Comparison of ENCODE assay signal across 1 cellular context in the genomic region with DNA sequence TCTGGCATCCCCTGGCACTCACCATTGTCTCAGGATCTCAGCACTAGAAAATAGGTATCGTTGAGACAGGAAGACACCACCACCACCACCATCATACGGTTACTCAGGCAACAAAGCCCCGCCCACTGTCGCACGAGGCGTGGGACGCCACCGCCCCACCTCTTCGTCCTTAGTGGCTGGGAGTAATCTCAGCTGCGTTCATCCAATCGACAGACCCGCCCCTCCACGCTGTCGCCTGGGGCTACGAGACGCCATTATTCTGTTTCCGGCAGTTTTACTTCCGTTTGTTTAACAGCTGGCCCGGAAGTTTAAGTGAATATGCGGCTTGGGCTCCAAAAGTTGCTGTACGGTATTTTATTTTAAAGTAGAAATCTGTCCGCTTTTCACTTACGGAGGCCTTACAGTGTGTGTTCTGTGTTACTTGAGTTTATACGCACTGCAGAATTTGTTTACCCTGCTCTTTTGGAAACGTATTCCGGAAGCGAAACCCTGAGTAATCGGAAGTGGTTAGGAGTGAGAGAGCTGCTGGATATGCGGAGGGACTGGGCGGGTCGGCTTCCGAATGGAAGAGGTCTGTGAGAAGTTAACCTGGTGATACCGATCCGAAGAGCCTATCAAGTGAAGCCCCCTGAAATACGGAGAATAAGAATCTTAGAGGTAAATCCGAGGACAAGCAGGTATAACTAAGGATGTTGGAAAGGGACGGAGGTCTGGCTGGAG.
TF ChIP-seq lines count a peak whose summit lies in the region.

A gene with protein sequence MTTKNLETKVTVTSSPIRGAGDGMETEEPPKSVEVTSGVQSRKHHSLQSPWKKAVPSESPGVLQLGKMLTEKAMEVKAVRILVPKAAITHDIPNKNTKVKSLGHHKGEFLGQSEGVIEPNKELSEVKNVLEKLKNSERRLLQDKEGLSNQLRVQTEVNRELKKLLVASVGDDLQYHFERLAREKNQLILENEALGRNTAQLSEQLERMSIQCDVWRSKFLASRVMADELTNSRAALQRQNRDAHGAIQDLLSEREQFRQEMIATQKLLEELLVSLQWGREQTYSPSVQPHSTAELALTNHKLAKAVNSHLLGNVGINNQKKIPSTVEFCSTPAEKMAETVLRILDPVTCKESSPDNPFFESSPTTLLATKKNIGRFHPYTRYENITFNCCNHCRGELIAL (plus strand): TSS at position 510 of the 720 bp plus-strand sequence. CDS start 1,328 bp downstream, outside the sequence.
A gene with protein sequence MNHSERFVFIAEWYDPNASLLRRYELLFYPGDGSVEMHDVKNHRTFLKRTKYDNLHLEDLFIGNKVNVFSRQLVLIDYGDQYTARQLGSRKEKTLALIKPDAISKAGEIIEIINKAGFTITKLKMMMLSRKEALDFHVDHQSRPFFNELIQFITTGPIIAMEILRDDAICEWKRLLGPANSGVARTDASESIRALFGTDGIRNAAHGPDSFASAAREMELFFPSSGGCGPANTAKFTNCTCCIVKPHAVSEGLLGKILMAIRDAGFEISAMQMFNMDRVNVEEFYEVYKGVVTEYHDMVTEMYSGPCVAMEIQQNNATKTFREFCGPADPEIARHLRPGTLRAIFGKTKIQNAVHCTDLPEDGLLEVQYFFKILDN (minus strand): TSS at position 112 of the 720 bp plus-strand sequence. CDS start 87 bp downstream, at position 25.

TF ChIP-seq in GM12878, 131 proteins besides CTCF, POLR2A, EP300 and RAD21 (continued from another document and continues in another):
- TF ChIP-seq, protein P1, sequence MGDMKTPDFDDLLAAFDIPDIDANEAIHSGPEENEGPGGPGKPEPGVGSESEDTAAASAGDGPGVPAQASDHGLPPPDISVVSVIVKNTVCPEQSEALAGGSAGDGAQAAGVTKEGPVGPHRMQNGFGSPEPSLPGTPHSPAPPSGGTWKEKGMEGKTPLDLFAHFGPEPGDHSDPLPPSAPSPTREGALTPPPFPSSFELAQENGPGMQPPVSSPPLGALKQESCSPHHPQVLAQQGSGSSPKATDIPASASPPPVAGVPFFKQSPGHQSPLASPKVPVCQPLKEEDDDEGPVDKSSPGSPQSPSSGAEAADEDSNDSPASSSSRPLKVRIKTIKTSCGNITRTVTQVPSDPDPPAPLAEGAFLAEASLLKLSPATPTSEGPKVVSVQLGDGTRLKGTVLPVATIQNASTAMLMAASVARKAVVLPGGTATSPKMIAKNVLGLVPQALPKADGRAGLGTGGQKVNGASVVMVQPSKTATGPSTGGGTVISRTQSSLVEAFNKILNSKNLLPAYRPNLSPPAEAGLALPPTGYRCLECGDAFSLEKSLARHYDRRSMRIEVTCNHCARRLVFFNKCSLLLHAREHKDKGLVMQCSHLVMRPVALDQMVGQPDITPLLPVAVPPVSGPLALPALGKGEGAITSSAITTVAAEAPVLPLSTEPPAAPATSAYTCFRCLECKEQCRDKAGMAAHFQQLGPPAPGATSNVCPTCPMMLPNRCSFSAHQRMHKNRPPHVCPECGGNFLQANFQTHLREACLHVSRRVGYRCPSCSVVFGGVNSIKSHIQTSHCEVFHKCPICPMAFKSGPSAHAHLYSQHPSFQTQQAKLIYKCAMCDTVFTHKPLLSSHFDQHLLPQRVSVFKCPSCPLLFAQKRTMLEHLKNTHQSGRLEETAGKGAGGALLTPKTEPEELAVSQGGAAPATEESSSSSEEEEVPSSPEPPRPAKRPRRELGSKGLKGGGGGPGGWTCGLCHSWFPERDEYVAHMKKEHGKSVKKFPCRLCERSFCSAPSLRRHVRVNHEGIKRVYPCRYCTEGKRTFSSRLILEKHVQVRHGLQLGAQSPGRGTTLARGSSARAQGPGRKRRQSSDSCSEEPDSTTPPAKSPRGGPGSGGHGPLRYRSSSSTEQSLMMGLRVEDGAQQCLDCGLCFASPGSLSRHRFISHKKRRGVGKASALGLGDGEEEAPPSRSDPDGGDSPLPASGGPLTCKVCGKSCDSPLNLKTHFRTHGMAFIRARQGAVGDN (IDR thresholded peaks at IDR 0.05), result peak; percentile 25; the same call in 1 of the 2 replicates
- TF ChIP-seq RBBP5 (conservative IDR thresholded peaks at IDR 0.05) (peak; percentile 57; the same call in 1 of the 2 replicates), DPF2 (IDR thresholded peaks at IDR 0.05) (0 out of 2 replicates have a peak, but pooled peaks have one; percentile 26), BRCA1 (IDR thresholded peaks at IDR 0.05; ENCODE audit: low read depth, low read length) (no peak), IRF4 (IDR thresholded peaks at IDR 0.05; ENCODE audit: low read depth, low read length) (peak; percentile 77), CHD1 (IDR thresholded peaks at IDR 0.05; ENCODE audit: low read depth, low read length) (no peak), FOXM1 (IDR thresholded peaks at IDR 0.05; ENCODE audit: low read depth, low read length) (0 out of 2 replicates have a peak, but pooled peaks have one; percentile 49), PAX5 (IDR thresholded peaks at IDR 0.05; ENCODE audit: borderline replicate concordance, low read depth, low read length) (no peak), MXI1 (IDR thresholded peaks at IDR 0.05; ENCODE audit: low read depth, low read length) (peak; percentile 95), SMARCA5 (IDR thresholded peaks at IDR 0.05) (no peak), WRNIP1 (IDR thresholded peaks at IDR 0.05; ENCODE audit: borderline replicate concordance, low read depth, low read length) (0 out of 2 replicates have a peak, but pooled peaks have one; percentile 54), CBFB (IDR thresholded peaks at IDR 0.05; ENCODE audit: low read depth) (peak; percentile 90; the same call in 1 of the 2 replicates), MTA3 (IDR thresholded peaks at IDR 0.05; ENCODE audit: borderline replicate concordance, low read length) (no peak), SIN3A (IDR thresholded peaks at IDR 0.05; ENCODE audit: low read depth, low read length) (peak; percentile 97), TCF7 (IDR thresholded peaks at IDR 0.05; ENCODE audit: borderline replicate concordance) (no peak), RFX5 (IDR thresholded peaks at IDR 0.05; ENCODE audit: low read depth, low read length) (no peak), BCL11A (IDR thresholded peaks at IDR 0.05; ENCODE audit: low read depth, low read length) (no peak), GATAD2B (conservative IDR thresholded peaks at IDR 0.05; ENCODE audit: low read depth) (no peak; the same call in 1 of the 2 replicates), RCOR1 (conservative IDR thresholded peaks at IDR 0.05; ENCODE audit: low read depth, low read length) (no peak), SREBF2 (IDR thresholded peaks at IDR 0.05; ENCODE audit: low read length) (0 out of 2 replicates have a peak, but pooled peaks have one; percentile 23), STAT3 (IDR thresholded peaks at IDR 0.05; ENCODE audit: low read depth, low read length) (no peak), ZNF24 (IDR thresholded peaks at IDR 0.05) (no peak), EGR1 (IDR thresholded peaks at IDR 0.05; ENCODE audit: borderline replicate concordance in 1 of 2, low read depth in 2 of 2, low read length in 2 of 2) (peak in 1 of 2 experiments; percentile 64; a peak in 2 of 3 replicates), MEF2B (IDR thresholded peaks at IDR 0.05; ENCODE audit: partially characterized antibody, poor library complexity, severe bottlenecking) (peak; percentile 49), ETV6 (conservative IDR thresholded peaks at IDR 0.05 in 1 of 2, IDR thresholded peaks at IDR 0.05 in 1 of 2; ENCODE audit: borderline replicate concordance in 1 of 2, low read depth in 1 of 2) (peak; percentile 99 to 100), NRF1 (conservative IDR thresholded peaks at IDR 0.05; ENCODE audit: low read depth, low read length) (no peak), ZNF274 (IDR thresholded peaks at IDR 0.05; ENCODE audit: insufficient read depth, insufficient read length) (no peak), MEF2A (IDR thresholded peaks at IDR 0.05; ENCODE audit: insufficient read depth, low read depth, low read length) (no peak), ZBED1 (IDR thresholded peaks at IDR 0.05; ENCODE audit: borderline replicate concordance) (no peak), NR2C1 (IDR thresholded peaks at IDR 0.05) (peak; percentile 99), BACH1 (IDR thresholded peaks at IDR 0.05; ENCODE audit: borderline replicate concordance) (no peak), YBX1 (IDR thresholded peaks at IDR 0.05) (no peak), RELA (IDR thresholded peaks at IDR 0.05; ENCODE audit: borderline replicate concordance, partially characterized antibody) (no peak)
- TF ChIP-seq, protein P2, sequence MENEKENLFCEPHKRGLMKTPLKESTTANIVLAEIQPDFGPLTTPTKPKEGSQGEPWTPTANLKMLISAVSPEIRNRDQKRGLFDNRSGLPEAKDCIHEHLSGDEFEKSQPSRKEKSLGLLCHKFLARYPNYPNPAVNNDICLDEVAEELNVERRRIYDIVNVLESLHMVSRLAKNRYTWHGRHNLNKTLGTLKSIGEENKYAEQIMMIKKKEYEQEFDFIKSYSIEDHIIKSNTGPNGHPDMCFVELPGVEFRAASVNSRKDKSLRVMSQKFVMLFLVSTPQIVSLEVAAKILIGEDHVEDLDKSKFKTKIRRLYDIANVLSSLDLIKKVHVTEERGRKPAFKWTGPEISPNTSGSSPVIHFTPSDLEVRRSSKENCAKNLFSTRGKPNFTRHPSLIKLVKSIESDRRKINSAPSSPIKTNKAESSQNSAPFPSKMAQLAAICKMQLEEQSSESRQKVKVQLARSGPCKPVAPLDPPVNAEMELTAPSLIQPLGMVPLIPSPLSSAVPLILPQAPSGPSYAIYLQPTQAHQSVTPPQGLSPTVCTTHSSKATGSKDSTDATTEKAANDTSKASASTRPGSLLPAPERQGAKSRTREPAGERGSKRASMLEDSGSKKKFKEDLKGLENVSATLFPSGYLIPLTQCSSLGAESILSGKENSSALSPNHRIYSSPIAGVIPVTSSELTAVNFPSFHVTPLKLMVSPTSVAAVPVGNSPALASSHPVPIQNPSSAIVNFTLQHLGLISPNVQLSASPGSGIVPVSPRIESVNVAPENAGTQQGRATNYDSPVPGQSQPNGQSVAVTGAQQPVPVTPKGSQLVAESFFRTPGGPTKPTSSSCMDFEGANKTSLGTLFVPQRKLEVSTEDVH (IDR thresholded peaks at IDR 0.05; ENCODE audit: low read depth, partially characterized antibody), result peak; percentile 93
- TF ChIP-seq, protein P3, sequence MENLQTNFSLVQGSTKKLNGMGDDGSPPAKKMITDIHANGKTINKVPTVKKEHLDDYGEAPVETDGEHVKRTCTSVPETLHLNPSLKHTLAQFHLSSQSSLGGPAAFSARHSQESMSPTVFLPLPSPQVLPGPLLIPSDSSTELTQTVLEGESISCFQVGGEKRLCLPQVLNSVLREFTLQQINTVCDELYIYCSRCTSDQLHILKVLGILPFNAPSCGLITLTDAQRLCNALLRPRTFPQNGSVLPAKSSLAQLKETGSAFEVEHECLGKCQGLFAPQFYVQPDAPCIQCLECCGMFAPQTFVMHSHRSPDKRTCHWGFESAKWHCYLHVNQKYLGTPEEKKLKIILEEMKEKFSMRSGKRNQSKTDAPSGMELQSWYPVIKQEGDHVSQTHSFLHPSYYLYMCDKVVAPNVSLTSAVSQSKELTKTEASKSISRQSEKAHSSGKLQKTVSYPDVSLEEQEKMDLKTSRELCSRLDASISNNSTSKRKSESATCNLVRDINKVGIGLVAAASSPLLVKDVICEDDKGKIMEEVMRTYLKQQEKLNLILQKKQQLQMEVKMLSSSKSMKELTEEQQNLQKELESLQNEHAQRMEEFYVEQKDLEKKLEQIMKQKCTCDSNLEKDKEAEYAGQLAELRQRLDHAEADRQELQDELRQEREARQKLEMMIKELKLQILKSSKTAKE (IDR thresholded peaks at IDR 0.05; ENCODE audit: low read depth, poor library complexity, severe bottlenecking), result peak; percentile 43
- TF ChIP-seq, protein P4, sequence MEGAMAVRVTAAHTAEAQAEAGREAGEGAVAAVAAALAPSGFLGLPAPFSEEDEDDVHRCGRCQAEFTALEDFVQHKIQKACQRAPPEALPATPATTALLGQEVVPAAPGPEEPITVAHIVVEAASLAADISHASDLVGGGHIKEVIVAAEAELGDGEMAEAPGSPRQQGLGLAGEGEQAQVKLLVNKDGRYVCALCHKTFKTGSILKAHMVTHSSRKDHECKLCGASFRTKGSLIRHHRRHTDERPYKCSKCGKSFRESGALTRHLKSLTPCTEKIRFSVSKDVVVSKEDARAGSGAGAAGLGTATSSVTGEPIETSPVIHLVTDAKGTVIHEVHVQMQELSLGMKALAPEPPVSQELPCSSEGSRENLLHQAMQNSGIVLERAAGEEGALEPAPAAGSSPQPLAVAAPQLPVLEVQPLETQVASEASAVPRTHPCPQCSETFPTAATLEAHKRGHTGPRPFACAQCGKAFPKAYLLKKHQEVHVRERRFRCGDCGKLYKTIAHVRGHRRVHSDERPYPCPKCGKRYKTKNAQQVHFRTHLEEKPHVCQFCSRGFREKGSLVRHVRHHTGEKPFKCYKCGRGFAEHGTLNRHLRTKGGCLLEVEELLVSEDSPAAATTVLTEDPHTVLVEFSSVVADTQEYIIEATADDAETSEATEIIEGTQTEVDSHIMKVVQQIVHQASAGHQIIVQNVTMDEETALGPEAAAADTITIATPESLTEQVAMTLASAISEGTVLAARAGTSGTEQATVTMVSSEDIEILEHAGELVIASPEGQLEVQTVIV (IDR thresholded peaks at IDR 0.05; ENCODE audit: borderline replicate concordance, partially characterized antibody), result peak; percentile 85
- TF ChIP-seq, protein P5, sequence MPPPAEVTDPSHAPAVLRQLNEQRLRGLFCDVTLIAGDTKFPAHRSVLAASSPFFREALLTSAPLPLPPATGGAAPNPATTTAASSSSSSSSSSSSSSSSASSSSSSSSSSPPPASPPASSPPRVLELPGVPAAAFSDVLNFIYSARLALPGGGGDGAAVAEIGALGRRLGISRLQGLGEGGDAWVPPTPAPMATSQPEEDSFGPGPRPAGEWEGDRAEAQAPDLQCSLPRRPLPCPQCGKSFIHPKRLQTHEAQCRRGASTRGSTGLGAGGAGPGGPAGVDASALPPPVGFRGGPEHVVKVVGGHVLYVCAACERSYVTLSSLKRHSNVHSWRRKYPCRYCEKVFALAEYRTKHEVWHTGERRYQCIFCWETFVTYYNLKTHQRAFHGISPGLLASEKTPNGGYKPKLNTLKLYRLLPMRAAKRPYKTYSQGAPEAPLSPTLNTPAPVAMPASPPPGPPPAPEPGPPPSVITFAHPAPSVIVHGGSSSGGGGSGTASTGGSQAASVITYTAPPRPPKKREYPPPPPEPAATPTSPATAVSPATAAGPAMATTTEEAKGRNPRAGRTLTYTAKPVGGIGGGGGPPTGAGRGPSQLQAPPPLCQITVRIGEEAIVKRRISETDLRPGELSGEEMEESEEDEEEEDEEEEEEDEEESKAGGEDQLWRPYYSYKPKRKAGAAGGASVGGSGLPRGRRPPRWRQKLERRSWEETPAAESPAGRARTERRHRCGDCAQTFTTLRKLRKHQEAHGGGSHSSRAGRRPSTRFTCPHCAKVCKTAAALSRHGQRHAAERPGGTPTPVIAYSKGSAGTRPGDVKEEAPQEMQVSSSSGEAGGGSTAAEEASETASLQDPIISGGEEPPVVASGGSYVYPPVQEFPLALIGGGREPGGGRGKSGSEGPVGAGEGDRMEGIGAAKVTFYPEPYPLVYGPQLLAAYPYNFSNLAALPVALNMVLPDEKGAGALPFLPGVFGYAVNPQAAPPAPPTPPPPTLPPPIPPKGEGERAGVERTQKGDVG (CRISPR knock-in tag; IDR thresholded peaks at IDR 0.05), result no peak
